1 cellular context compared by ENCODE assay signal in genomic region chr9:121499177-121499426, GRCh38.
TF ChIP-seq lines count a peak whose summit lies in the region.

No MANE protein-coding gene starts in this region.

TF ChIP-seq in neural cell, 6 proteins besides CTCF, POLR2A, EP300 and RAD21 (continued from another document):
- TF ChIP-seq REST (IDR thresholded peaks at IDR 0.05; ENCODE audit: borderline replicate concordance) (no peak), POLR2AphosphoS5 (IDR thresholded peaks at IDR 0.05) (no peak), EZH2 (IDR thresholded peaks at IDR 0.05; ENCODE audit: borderline replicate concordance, insufficient read depth, low read length, poor library complexity, severe bottlenecking) (no peak)
